Comparison of ENCODE assay signal across 27 cellular contexts in genomic region chr7:4751398-4751947, GRCh38. TPM values are rescaled to one million over a fixed set of nuclear protein-coding genes. Genes with fewer than 3 reads are reported as not detected.
DNase-seq lines count a peak whose midpoint lies in the region; ATAC-seq, FAIRE-seq and TF ChIP-seq lines count a peak whose summit lies in the region.
"Had no signal": no experiment of that assay in that cellular context is flagged by ENCODE, and none has a peak within 500 bp of the region (broad histone marks: within the 10 kb centered on the region; RNA-seq: fewer than 3 reads in every experiment).

No MANE protein-coding gene starts in this region.

- BruUV-seq in K562 (replicated peaks; lab: Mats Ljungman, UMichigan) = no TSS peak

- peaks cover 57 to 90% (median 80%) of the 10 kb centered on the region in 11 experiments for H3K36me3 ChIP-seq in BLaER1 treated with 17β-estradiol and CSF1 and Interleukin-3, amounts not matched to agents 10 nM and 100 nM
- H3K36me3 ChIP-seq in K562 (ENCODE audit: control insufficient read depth, insufficient read depth, low read length) (peaks cover 65% of the 10 kb centered on the region; the same call in 2 of the 3 replicates), stomach smooth muscle (ENCODE audit: control insufficient read depth in 2 of 2, insufficient read depth in 2 of 2, low read length in 2 of 2) (peaks cover 7 to 18% of the 10 kb centered on the region in 2 donors), trophoblast cell (ENCODE audit: control insufficient read depth in 1 of 2, insufficient read depth in 2 of 2, low read length in 2 of 2) (peaks cover 36 to 42% of the 10 kb centered on the region in 2 experiments)

- TF ChIP-seq CTCF in K562 (IDR thresholded peaks at IDR 0.05 in 2 of 3, conservative IDR thresholded peaks at IDR 0.05 in 1 of 3; ENCODE audit: insufficient read depth in 2 of 3, low read depth in 1 of 3, low read length in 3 of 3) = no peak

- peaks cover 3% of the 10 kb centered on the region for H3K9me1 ChIP-seq in K562 (ENCODE audit: control insufficient read depth, insufficient read depth, low read length)

- no peak overlapping the region for H3K14ac ChIP-seq in trophoblast cell (ENCODE audit: low read length)

- peaks cover 25 to 58% (median 56%) of the 10 kb centered on the region in 10 experiments for H3K4me1 ChIP-seq in BLaER1 treated with 17β-estradiol and CSF1 and Interleukin-3, amounts not matched to agents 10 nM and 100 nM
- peaks cover 0 to 31% of the 10 kb centered on the region in 2 experiments; a peak in 2 of 5 replicates for H3K4me1 ChIP-seq in K562 (replicated peaks in 1 of 2; ENCODE audit: control insufficient read depth in 2 of 2, insufficient read depth in 2 of 2, low read length in 2 of 2)
- peaks cover 30% of the 10 kb centered on the region for H3K4me1 ChIP-seq in stomach smooth muscle (ENCODE audit: control insufficient read depth, insufficient read depth, low read length)
- no peaks in the 10 kb centered on the region for H3K4me1 ChIP-seq in trophoblast cell (ENCODE audit: control insufficient read depth in 1 of 2, insufficient read depth in 2 of 2, low read length in 2 of 2)

- H4K20me1 ChIP-seq in BLaER1 treated with 17β-estradiol and CSF1 and Interleukin-3, amounts not matched to agents 10 nM and 100 nM = peaks cover 40 to 88% (median 60%) of the 10 kb centered on the region in 11 experiments
- H4K20me1 ChIP-seq in K562 (replicated peaks; ENCODE audit: control insufficient read depth, insufficient read depth, low read length) = peaks cover 18% of the 10 kb centered on the region

- peak overlapping the region in 6 of 11 experiments; percentile 7 to 50 (median 26); a peak in 8 of 22 replicates for H3K27ac ChIP-seq in BLaER1 treated with 17β-estradiol and CSF1 and Interleukin-3, amounts not matched to agents 10 nM and 100 nM
- H3K27ac ChIP-seq in K562 (ENCODE audit: extremely low read depth, low read depth, low read length) = no peak overlapping the region
- peak overlapping the region; percentile 97 for H3K27ac ChIP-seq in layer of hippocampus (ENCODE audit: low read depth, low read length)
- H3K27ac ChIP-seq in stomach smooth muscle (ENCODE audit: low read length) = peak overlapping the region; percentile 11
- H3K27ac ChIP-seq in trophoblast cell (ENCODE audit: low read depth, low read length) = no peak overlapping the region

- no peak overlapping the region for H3K4me3 ChIP-seq in BLaER1 treated with 17β-estradiol and CSF1 and Interleukin-3, amounts not matched to agents 10 nM and 100 nM
- H3K4me3 ChIP-seq in K562 = no peak overlapping the region
- no peak overlapping the region for H3K4me3 ChIP-seq in stomach smooth muscle (ENCODE audit: low read length in 2 of 2)
- H3K4me3 ChIP-seq in trophoblast cell (ENCODE audit: low read depth, low read length) = no peak overlapping the region
- H3K4me3 ChIP-seq: heart left ventricle, MG63 had no signal

- no peak overlapping the region for H2BK120ac ChIP-seq in trophoblast cell (ENCODE audit: insufficient read depth, low read length, poor library complexity)

- no peak for FAIRE-seq in K562 (lab: Jason Lieb, UNC)

- peak overlapping the region in 7 of 11 experiments; percentile 15 to 47 (median 23); a peak in 6 of 22 replicates for H3K9ac ChIP-seq in BLaER1 treated with 17β-estradiol and CSF1 and Interleukin-3, amounts not matched to agents 10 nM and 100 nM
- H3K9ac ChIP-seq in K562 (ENCODE audit: insufficient read depth in 1 of 2, low read depth in 2 of 2, low read length in 2 of 2) = peak overlapping the region in 1 of 2 experiments; percentile 31; a peak in 1 of 4 replicates
- no peak overlapping the region for H3K9ac ChIP-seq in stomach smooth muscle (ENCODE audit: low read length in 2 of 2)
- no peak overlapping the region for H3K9ac ChIP-seq in trophoblast cell (ENCODE audit: low read length)

- H3K4me2 ChIP-seq in BLaER1 treated with 17β-estradiol and CSF1 and Interleukin-3, amounts not matched to agents 10 nM and 100 nM = peak overlapping the region in 9 of 11 experiments; percentile 18 to 81 (median 65); a peak in 15 of 22 replicates
- no peak overlapping the region for H3K4me2 ChIP-seq in K562 (ENCODE audit: insufficient read depth, low read length)
- H3K4me2 ChIP-seq in trophoblast cell (ENCODE audit: low read length) = no peak overlapping the region

- TF ChIP-seq POLR2A in K562 (conservative IDR thresholded peaks at IDR 0.05) = no peak

- intact Hi-C loops in K562 (cut with micrococcal nuclease) = no loop called here

- H3K18ac ChIP-seq in trophoblast cell (ENCODE audit: low read length) = no peak overlapping the region

- POLR2A ChIA-PET in K562 (lab: Yijun Ruan, JAX) = interaction anchor here (0.9 kb wide), 1 partner anchor 12 kb away, joined by 3 read pairs; no protein-coding TSS in a partner anchor

- H3K79me2 ChIP-seq in K562 (ENCODE audit: control insufficient read depth, insufficient read depth, low read length) = peaks cover 38% of the 10 kb centered on the region
- H3K79me2 ChIP-seq in trophoblast cell (ENCODE audit: control insufficient read depth, insufficient read depth, low read length, poor library complexity) = peaks cover 2% of the 10 kb centered on the region

- no peak overlapping the region for H2AK5ac ChIP-seq in trophoblast cell (ENCODE audit: low read length)

- no peaks in the 10 kb centered on the region for H3K9me3 ChIP-seq in BLaER1 treated with 17β-estradiol and CSF1 and Interleukin-3, amounts not matched to agents 10 nM and 100 nM (replicated peaks in 1 of 11)
- H3K9me3 ChIP-seq in K562 (replicated peaks; ENCODE audit: control insufficient read depth, insufficient read depth, low read depth, low read length) (no peaks in the 10 kb centered on the region), stomach smooth muscle (ENCODE audit: control insufficient read depth in 2 of 2, low read length in 2 of 2) (no peaks in the 10 kb centered on the region), trophoblast cell (ENCODE audit: insufficient read depth, low read depth, low read length) (no peaks in the 10 kb centered on the region)
- H3K9me3 ChIP-seq: heart left ventricle, MG63 had no signal

- no peak overlapping the region for H2BK5ac ChIP-seq in trophoblast cell (ENCODE audit: low read depth, low read length, poor library complexity)

- in situ Hi-C loops in K562 (cut with MboI) = no loop called here

- ATAC-seq in K562 (no peak), HG03442 (IDR thresholded peaks at IDR 0.05; ENCODE audit: unreplicated experiment) (no peak)
- ATAC-seq: activated CD8-positive, alpha-beta memory T cell treated with anti-CD3 and anti-CD28 coated beads, Interleukin-2, amount 10 ng/mL, durations not matched to agents 7 days and 5 days; heart left ventricle; left colon; stimulated activated naive B cell treated with anti-CD40 and anti-IgM and Interleukin-4, amounts not matched to agents 10 μg/mL and 1 μg/mL and 100 μg/mL, for 72 hours had no signal

- no peak overlapping the region for H3K4ac ChIP-seq in trophoblast cell (ENCODE audit: low read depth, low read length)

- peaks cover 1% of the 10 kb centered on the region for H3K79me1 ChIP-seq in trophoblast cell (ENCODE audit: low read length)

- H2AFZ ChIP-seq in K562 (ENCODE audit: low read depth, low read length) (no peak overlapping the region), trophoblast cell (ENCODE audit: insufficient read depth, low read length, poor library complexity) (no peak overlapping the region)

- H4K91ac ChIP-seq in trophoblast cell (ENCODE audit: low read depth, low read length) = no peak overlapping the region

- H3K23ac ChIP-seq in trophoblast cell (ENCODE audit: low read length) = no peak overlapping the region

- WGBS in K562 (ENCODE audit: insufficient coverage, low coverage, missing lambda C conversion rate) = 91% methylated on average over 19 of the region's 20 CpGs
- WGBS in trophoblast cell (ENCODE audit: extremely low coverage, insufficient coverage, insufficient read length) = no CpG with 5 or more reads among the region's 20 CpGs

- TF ChIP-seq RAD21 in K562 (CRISPR knock-in tag; conservative IDR thresholded peaks at IDR 0.05 in 1 of 2, IDR thresholded peaks at IDR 0.05 in 1 of 2) = no peak

- H4K8ac ChIP-seq in trophoblast cell (ENCODE audit: low read depth, low read length) = no peak overlapping the region

- no peak overlapping the region for H2BK12ac ChIP-seq in trophoblast cell (ENCODE audit: low read length)

- H3K27me3 ChIP-seq in BLaER1 treated with 17β-estradiol and CSF1 and Interleukin-3, amounts not matched to agents 10 nM and 100 nM = no peaks in the 10 kb centered on the region
- H3K27me3 ChIP-seq in K562 (ENCODE audit: control insufficient read depth in 2 of 2, insufficient read depth in 2 of 2, low read length in 2 of 2) (no peaks in the 10 kb centered on the region), layer of hippocampus (ENCODE audit: control insufficient read depth, insufficient read depth, low read length) (no peaks in the 10 kb centered on the region), stomach smooth muscle (ENCODE audit: control insufficient read depth in 1 of 2, insufficient read depth in 2 of 2, low read length in 2 of 2) (no peaks in the 10 kb centered on the region), trophoblast cell (ENCODE audit: insufficient read depth, low read length) (no peaks in the 10 kb centered on the region)
- H3K27me3 ChIP-seq: heart left ventricle, MG63 had no signal

- CTCF ChIA-PET in K562 (lab: Yijun Ruan, JAX; ENCODE audit: low intra/inter-chr PET ratio) = interaction anchor here (1.1 kb wide), 1 partner anchor 141 kb away, joined by 3 read pairs; no protein-coding TSS in a partner anchor

- no peak for TF ChIP-seq EP300 in K562 (IDR thresholded peaks at IDR 0.05; ENCODE audit: low read length)

- no peak overlapping the region for H4K12ac ChIP-seq in trophoblast cell (ENCODE audit: low read depth, low read length)

- DNase-seq in K562 (ENCODE audit: extremely low read depth in 1 of 4, low spot score in 3 of 4) = no peak
- DNase-seq in NCI-H526 treated with DMSO at 0.1 percent for 48 hours (lab: John Stamatoyannopoulos, UW) = no peak
- no peak for DNase-seq in trophoblast cell
- no peak for DNase-seq in activated T-cell treated with anti-CD3 and anti-CD28 coated beads, Interleukin-2, amount 50 U/mL, for 1 hour
- DNase-seq: activated CD4-positive, alpha-beta T cell treated with anti-CD3 and anti-CD28 coated beads, Interleukin-2, amount 50 U/mL, for 1 hour; activated CD8-positive, alpha-beta memory T cell treated with anti-CD3 and anti-CD28 coated beads, Interleukin-2, amount 10 ng/mL, durations not matched to agents 7 days and 5 days; activated naive CD4-positive, alpha-beta T cell treated with anti-CD3 and anti-CD28 coated beads, Interleukin-2, amount 10 ng/mL, durations not matched to agents 7 days and 5 days; CD4-positive, CD25-positive, alpha-beta regulatory T cell; cerebellar nuclear complex; DMS 273 treated with DMSO at 0.1 percent for 48 hours; heart left ventricle; left colon; mesendoderm; MG63; NCI-H1417; NCI-H2081 treated with DMSO at 0.1 percent for 48 hours; NCI-H446; retina; SHP77; stimulated activated CD4-positive, alpha-beta T cell treated with anti-CD3 and anti-CD28 coated beads, Interleukin-12 subunit alpha, Interleukin-12 subunit beta, amount 100 ng/mL, for 4 hours; stimulated activated CD4-positive, alpha-beta T cell treated with anti-CD3 and anti-CD28 coated beads, Interleukin-4, amount 100 ng/mL, for 24 hours; stimulated activated naive B cell treated with anti-CD40 and anti-IgM and Interleukin-4, amounts not matched to agents 10 μg/mL and 1 μg/mL and 100 μg/mL, for 72 hours; T1000 had no signal

RNA-seq across cellular contexts. Expression of gene AP5Z1, which starts 23.9 kb away (rescaled TPM):
- total RNA-seq in K562 (2011; cell fraction: chromatin; rRNA removed; ENCODE audit: low replicate concordance) = 41.6 and 134 TPM in 2 replicates
- 104 and 127 TPM in 2 replicates for total RNA-seq in K562 (2011; cell fraction: nucleolus; rRNA removed)
- 53.1 and 59.0 TPM in 2 replicates for total RNA-seq in K562 (2011; cell fraction: nucleoplasm; rRNA removed)
- total RNA-seq in K562 (2014; rRNA removed) (19.8 and 23.1 TPM in 2 replicates), K562 (2014; rRNA removed; fragmentation: Illumina TruSeq; extraction: Trizol) (2.7 and 3.3 TPM in 2 replicates), K562 (2015; rRNA removed; fragmentation: Illumina TruSeq; extraction: Trizol) (11.1 and 12.6 TPM in 2 replicates), K562 (2021) (25.6 and 31.1 TPM in 2 replicates)
- polyA plus RNA-seq in K562 (2011; rRNA removed) (6.4 and 13.9 TPM in 2 replicates), K562 (2014; fragmentation: Illumina TruSeq; extraction: Trizol) (4.1 and 9.6 TPM in 2 replicates), K562 (2014; fragmentation: Nextera tagmentation; extraction: Ambion mirVana) (under 1 TPM; 0.06 to 0.98 TPM), K562 (2014; rRNA removed) (22.1 and 26.3 TPM in 2 replicates)
- 8.3 and 24.8 TPM in 2 replicates for polyA plus RNA-seq in K562 (2011; cell fraction: cytosol; rRNA removed)
- polyA plus RNA-seq in K562 (2011; cell fraction: nucleus; rRNA removed) = 60.3 and 105 TPM in 2 replicates
- 21.4 and 42.0 TPM in 2 replicates for polyA plus RNA-seq in K562 (2012)
- polyA minus RNA-seq in K562 (2011; rRNA and poly(A)+ RNA removed) = 2.1 and 3.0 TPM in 2 replicates
- polyA minus RNA-seq in K562 (2011; cell fraction: cytosol; rRNA and poly(A)+ RNA removed) = 8.8 and 9.3 TPM in 2 replicates
- polyA minus RNA-seq in K562 (2011; cell fraction: nucleus; rRNA and poly(A)+ RNA removed) = 28.7 and 31.2 TPM in 2 replicates
- polyA plus RNA-seq in trophoblast cell (2013) = 19.8 and 22.2 TPM in 2 replicates

Comparison
In these comparisons a context has a peak if more than half of its experiments do, and no peak if none do; other contexts are left out.
1. H3K27ac ChIP-seq: peak in BLaER1 treated with 17β-estradiol and CSF1 and Interleukin-3, amounts not matched to agents 10 nM and 100 nM (6 of 11), layer of hippocampus (single experiment) and stomach smooth muscle (single experiment); none in K562 (single experiment) and trophoblast cell (single experiment).
2. H3K4me2 ChIP-seq: peak in BLaER1 treated with 17β-estradiol and CSF1 and Interleukin-3, amounts not matched to agents 10 nM and 100 nM (9 of 11); none in K562 (single experiment) and trophoblast cell (single experiment).
3. H3K9ac ChIP-seq: peak in BLaER1 treated with 17β-estradiol and CSF1 and Interleukin-3, amounts not matched to agents 10 nM and 100 nM (7 of 11); none in stomach smooth muscle (0 of 2) and trophoblast cell (single experiment).